Comparison of ENCODE assay signal across 21 cellular contexts in genomic region chrX:130055899-130056298, GRCh38.
"Had no signal": no experiment of that assay in that cellular context is flagged by ENCODE, and none has a peak within 500 bp of the region (broad histone marks: within the 10 kb centered on the region; RNA-seq: fewer than 3 reads in every experiment).

No MANE protein-coding gene starts in this region.

- H3K4me1 ChIP-seq: neural progenitor cell, testis had no signal

- H3K27ac Mint-ChIP-seq: activated CD8-positive, alpha-beta T cell treated with anti-CD3 and anti-CD28 coated beads, Interleukin-2, amount 10 ng/mL, durations not matched to agents 7 days and 5 days; activated naive CD4-positive, alpha-beta T cell treated with anti-CD3 and anti-CD28 coated beads, Interleukin-2, amount 50 U/mL, for 24 hours; activated T-helper 1 cell treated with anti-CD3 and anti-CD28 coated beads, Interleukin-12 subunit alpha, Interleukin-12 subunit beta, Interleukin-2, Interleukin-4 antibody, amounts not matched to agents 30 ng/mL and 10 ng/mL and 1 ng/mL, durations not matched to agents 14 hours and 24 hours and 36 hours; stimulated activated memory B cell treated with anti-CD40 and anti-IgM and Interleukin-4, amounts not matched to agents 10 μg/mL and 1 μg/mL and 100 μg/mL, for 72 hours had no signal

- H3K27me3 Mint-ChIP-seq: activated naive CD4-positive, alpha-beta T cell treated with anti-CD3 and anti-CD28 coated beads, Interleukin-2, amount 50 U/mL, for 24 hours; naive B cell; stimulated activated memory B cell treated with anti-CD40 and anti-IgM and Interleukin-4, amounts not matched to agents 10 μg/mL and 1 μg/mL and 100 μg/mL, for 72 hours; type B pancreatic cell had no signal

- H3K36me3 ChIP-seq: neural progenitor cell had no signal

- H3K9me3 ChIP-seq: ascending aorta, heart right ventricle, left ventricle myocardium inferior, testis, vagina had no signal

- H3K27ac ChIP-seq: brain microvascular endothelial cell, heart right ventricle, left ventricle myocardium inferior, neural progenitor cell, testis had no signal

- ATAC-seq: activated CD4-positive, CD25-positive, alpha-beta regulatory T cell treated with anti-CD3 and anti-CD28 coated beads, Interleukin-2, amount 50 U/mL, for 24 hours; activated CD8-positive, alpha-beta T cell treated with anti-CD3 and anti-CD28 coated beads, Interleukin-2, amount 10 ng/mL, durations not matched to agents 7 days and 5 days; stimulated activated memory B cell treated with anti-CD40 and anti-IgM and Interleukin-4, amounts not matched to agents 10 μg/mL and 1 μg/mL and 100 μg/mL, for 72 hours had no signal

- H3K9ac ChIP-seq: neural progenitor cell had no signal

- DNase-seq: activated CD4-positive, alpha-beta T cell treated with anti-CD3 and anti-CD28 coated beads, Interleukin-2, amount 50 U/mL, for 1 hour; activated CD8-positive, alpha-beta T cell treated with anti-CD3 and anti-CD28 coated beads, Interleukin-2, amount 10 ng/mL, durations not matched to agents 7 days and 5 days; activated gamma-delta T cell; central memory CD4-positive, alpha-beta T cell; dermis blood vessel endothelial cell; effector CD8-positive, alpha-beta T cell; heart right ventricle; left ventricle myocardium inferior; naive B cell; small intestine; T-helper 2 cell; testis had no signal

- H3K4me3 Mint-ChIP-seq: activated CD8-positive, alpha-beta T cell treated with anti-CD3 and anti-CD28 coated beads, Interleukin-2, amount 10 ng/mL, durations not matched to agents 7 days and 5 days; activated naive CD4-positive, alpha-beta T cell treated with anti-CD3 and anti-CD28 coated beads, Interleukin-2, amount 50 U/mL, for 24 hours; activated T-helper 1 cell treated with anti-CD3 and anti-CD28 coated beads, Interleukin-12 subunit alpha, Interleukin-12 subunit beta, Interleukin-2, Interleukin-4 antibody, amounts not matched to agents 30 ng/mL and 10 ng/mL and 1 ng/mL, durations not matched to agents 14 hours and 24 hours and 36 hours; neural progenitor cell; stimulated activated memory B cell treated with anti-CD40 and anti-IgM and Interleukin-4, amounts not matched to agents 10 μg/mL and 1 μg/mL and 100 μg/mL, for 72 hours had no signal

- H3K4me3 ChIP-seq: ascending aorta, heart right ventricle, left ventricle myocardium inferior, neural progenitor cell, testis, vagina had no signal

- H3K27me3 ChIP-seq: ascending aorta, brain microvascular endothelial cell, heart right ventricle, testis, vagina had no signal

- H3K36me3 Mint-ChIP-seq: activated naive CD4-positive, alpha-beta T cell treated with anti-CD3 and anti-CD28 coated beads, Interleukin-2, amount 50 U/mL, for 24 hours; naive B cell had no signal

- H3K9me3 Mint-ChIP-seq: activated naive CD4-positive, alpha-beta T cell treated with anti-CD3 and anti-CD28 coated beads, Interleukin-2, amount 50 U/mL, for 24 hours; activated T-helper 1 cell treated with anti-CD3 and anti-CD28 coated beads, Interleukin-12 subunit alpha, Interleukin-12 subunit beta, Interleukin-2, Interleukin-4 antibody, amounts not matched to agents 30 ng/mL and 10 ng/mL and 1 ng/mL, durations not matched to agents 14 hours and 24 hours and 36 hours; naive B cell; neural progenitor cell; stimulated activated memory B cell treated with anti-CD40 and anti-IgM and Interleukin-4, amounts not matched to agents 10 μg/mL and 1 μg/mL and 100 μg/mL, for 72 hours; type B pancreatic cell had no signal
